Comparison of ENCODE assay signal across 1 cellular context in genomic region chr13:47892374-47892773, GRCh38.
TF ChIP-seq lines count a peak whose summit lies in the region.

No MANE protein-coding gene starts in this region.

TF ChIP-seq in WTC11, 78 proteins besides CTCF, POLR2A, EP300 and RAD21 (continued from another document):
- TF ChIP-seq ZSCAN18 (CRISPR knock-in tag; IDR thresholded peaks at IDR 0.05), result no peak
- TF ChIP-seq, protein P1, sequence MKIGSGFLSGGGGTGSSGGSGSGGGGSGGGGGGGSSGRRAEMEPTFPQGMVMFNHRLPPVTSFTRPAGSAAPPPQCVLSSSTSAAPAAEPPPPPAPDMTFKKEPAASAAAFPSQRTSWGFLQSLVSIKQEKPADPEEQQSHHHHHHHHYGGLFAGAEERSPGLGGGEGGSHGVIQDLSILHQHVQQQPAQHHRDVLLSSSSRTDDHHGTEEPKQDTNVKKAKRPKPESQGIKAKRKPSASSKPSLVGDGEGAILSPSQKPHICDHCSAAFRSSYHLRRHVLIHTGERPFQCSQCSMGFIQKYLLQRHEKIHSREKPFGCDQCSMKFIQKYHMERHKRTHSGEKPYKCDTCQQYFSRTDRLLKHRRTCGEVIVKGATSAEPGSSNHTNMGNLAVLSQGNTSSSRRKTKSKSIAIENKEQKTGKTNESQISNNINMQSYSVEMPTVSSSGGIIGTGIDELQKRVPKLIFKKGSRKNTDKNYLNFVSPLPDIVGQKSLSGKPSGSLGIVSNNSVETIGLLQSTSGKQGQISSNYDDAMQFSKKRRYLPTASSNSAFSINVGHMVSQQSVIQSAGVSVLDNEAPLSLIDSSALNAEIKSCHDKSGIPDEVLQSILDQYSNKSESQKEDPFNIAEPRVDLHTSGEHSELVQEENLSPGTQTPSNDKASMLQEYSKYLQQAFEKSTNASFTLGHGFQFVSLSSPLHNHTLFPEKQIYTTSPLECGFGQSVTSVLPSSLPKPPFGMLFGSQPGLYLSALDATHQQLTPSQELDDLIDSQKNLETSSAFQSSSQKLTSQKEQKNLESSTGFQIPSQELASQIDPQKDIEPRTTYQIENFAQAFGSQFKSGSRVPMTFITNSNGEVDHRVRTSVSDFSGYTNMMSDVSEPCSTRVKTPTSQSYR (CRISPR knock-in tag; IDR thresholded peaks at IDR 0.05), result no peak
